In the genomic region with DNA sequence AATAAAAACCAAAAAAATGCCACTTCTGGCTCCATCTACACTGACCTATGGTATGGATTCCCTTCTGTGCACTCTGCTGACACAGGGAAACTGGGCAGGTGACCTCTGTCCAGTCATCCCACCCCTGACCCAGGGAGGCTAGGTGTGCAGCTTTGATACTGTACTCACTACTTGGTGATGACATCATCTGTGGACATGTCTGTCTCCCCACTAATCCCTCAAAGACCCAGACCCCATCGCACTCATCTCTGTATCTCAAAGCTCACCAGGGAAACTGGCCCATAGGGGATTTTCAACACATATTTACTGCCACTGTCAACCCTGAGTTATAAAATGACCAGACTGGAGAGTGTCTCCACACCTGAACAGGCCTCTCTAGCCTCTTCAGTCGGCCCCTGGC, we compare ENCODE assay signal across 16 cellular contexts. TPM values are rescaled to one million over a fixed set of nuclear protein-coding genes. Genes with fewer than 3 reads are reported as not detected.
DNase-seq lines count a peak whose midpoint lies in the region; ATAC-seq, FAIRE-seq and TF ChIP-seq lines count a peak whose summit lies in the region.
"Had no signal": no experiment of that assay in that cellular context is flagged by ENCODE, and none has a peak within 500 bp of the region (broad histone marks: within the 10 kb centered on the region; RNA-seq: fewer than 3 reads in every experiment).

No MANE protein-coding gene starts in this region.

- H3K36me3 Mint-ChIP-seq in activated naive CD8-positive, alpha-beta T cell treated with anti-CD3 and anti-CD28 coated beads, Interleukin-2, amount 50 U/mL, for 24 hours (ENCODE audit: low read depth): no peaks in the 10 kb centered on the region
- no peaks in the 10 kb centered on the region for H3K36me3 Mint-ChIP-seq in activated naive CD8-positive, alpha-beta T cell treated with anti-CD3 and anti-CD28 coated beads for 36 hours
- peaks cover 3% of the 10 kb centered on the region for H3K36me3 Mint-ChIP-seq in astrocyte (ENCODE audit: low read depth, unreplicated experiment)
- no peaks in the 10 kb centered on the region for H3K36me3 Mint-ChIP-seq in activated CD4-positive, alpha-beta T cell treated with anti-CD3 and anti-CD28 coated beads, Interleukin-2, amount 10 ng/mL, durations not matched to agents 7 days and 5 days (ENCODE audit: low read depth)
- H3K36me3 Mint-ChIP-seq: activated CD4-positive, alpha-beta memory T cell treated with anti-CD3 and anti-CD28 coated beads for 36 hours had no signal

- POLR2A ChIA-PET in activated CD4-positive, alpha-beta T cell treated with anti-CD3 and anti-CD28 coated beads, Interleukin-2, amount 10 ng/mL, durations not matched to agents 7 days and 5 days (lab: Charles Lee): no interaction called here

- no peaks in the 10 kb centered on the region for H3K27me3 Mint-ChIP-seq in activated naive CD8-positive, alpha-beta T cell treated with anti-CD3 and anti-CD28 coated beads, Interleukin-2, amount 50 U/mL, for 24 hours
- no peaks in the 10 kb centered on the region for H3K27me3 Mint-ChIP-seq in activated naive CD8-positive, alpha-beta T cell treated with anti-CD3 and anti-CD28 coated beads for 36 hours
- H3K27me3 Mint-ChIP-seq in astrocyte (ENCODE audit: low read depth, unreplicated experiment): no peaks in the 10 kb centered on the region
- no peaks in the 10 kb centered on the region for H3K27me3 Mint-ChIP-seq in activated CD4-positive, alpha-beta T cell treated with anti-CD3 and anti-CD28 coated beads, Interleukin-2, amount 10 ng/mL, durations not matched to agents 7 days and 5 days
- H3K27me3 Mint-ChIP-seq: activated CD4-positive, alpha-beta memory T cell treated with anti-CD3 and anti-CD28 coated beads for 36 hours had no signal

- H3K27me3 ChIP-seq in astrocyte (ENCODE audit: insufficient read depth, low read length) (no peaks in the 10 kb centered on the region), BE2C (no peaks in the 10 kb centered on the region)
- H3K27me3 ChIP-seq: upper lobe of left lung had no signal

- H3K4me1 Mint-ChIP-seq in activated naive CD8-positive, alpha-beta T cell treated with anti-CD3 and anti-CD28 coated beads, Interleukin-2, amount 50 U/mL, for 24 hours: peaks cover 24% of the 10 kb centered on the region
- peaks cover 31% of the 10 kb centered on the region for H3K4me1 Mint-ChIP-seq in activated naive CD8-positive, alpha-beta T cell treated with anti-CD3 and anti-CD28 coated beads for 36 hours
- peaks cover 12% of the 10 kb centered on the region for H3K4me1 Mint-ChIP-seq in astrocyte (ENCODE audit: low read depth, unreplicated experiment)
- peaks cover 14% of the 10 kb centered on the region for H3K4me1 Mint-ChIP-seq in activated CD4-positive, alpha-beta T cell treated with anti-CD3 and anti-CD28 coated beads, Interleukin-2, amount 10 ng/mL, durations not matched to agents 7 days and 5 days

- FAIRE-seq in astrocyte (lab: Jason Lieb, UNC): no peak

- no peak for DNase-seq in activated naive CD8-positive, alpha-beta T cell treated with anti-CD3 and anti-CD28 coated beads, Interleukin-2, amount 50 U/mL, for 24 hours
- no peak for DNase-seq in activated naive CD8-positive, alpha-beta T cell treated with anti-CD3 and anti-CD28 coated beads for 36 hours
- DNase-seq in astrocyte (ENCODE audit: low read depth): no peak
- DNase-seq in SHP77 (lab: John Stamatoyannopoulos, UW): no peak
- no peak for DNase-seq in iPS-NIHi7 (ENCODE audit: extremely low spot score)
- no peak for DNase-seq in BE2C
- DNase-seq in activated CD4-positive, alpha-beta T cell treated with anti-CD3 and anti-CD28 coated beads, Interleukin-2, amount 10 ng/mL, durations not matched to agents 7 days and 5 days: no peak
- DNase-seq: activated CD4-positive, alpha-beta memory T cell treated with anti-CD3 and anti-CD28 coated beads for 36 hours; EL; MV-4-11; NCI-H748 treated with DMSO at 0.1 percent for 48 hours; retina; SK-N-SH had no signal

- H3K9ac ChIP-seq in astrocyte (ENCODE audit: low read length): no peak overlapping the region
- H3K9ac ChIP-seq: SK-N-SH had no signal

- H3K9me3 ChIP-seq in astrocyte (ENCODE audit: insufficient read depth, low read depth, low read length) (no peaks in the 10 kb centered on the region), BE2C (no peaks in the 10 kb centered on the region)
- H3K9me3 ChIP-seq: SK-N-SH, upper lobe of left lung had no signal

- TF ChIP-seq CTCF in astrocyte (IDR thresholded peaks at IDR 0.05; ENCODE audit: insufficient read depth, low read depth, low read length) (no peak), BE2C (IDR thresholded peaks at IDR 0.05; ENCODE audit: low read depth, low read length) (no peak)

- ATAC-seq in activated naive CD8-positive, alpha-beta T cell treated with anti-CD3 and anti-CD28 coated beads, Interleukin-2, amount 50 U/mL, for 24 hours: peak; percentile 33
- ATAC-seq in HG02798 (IDR thresholded peaks at IDR 0.05; ENCODE audit: poor library complexity, unreplicated experiment): peak; percentile 61

- H3K79me2 ChIP-seq in astrocyte (ENCODE audit: insufficient read depth, low read length): peaks cover 21% of the 10 kb centered on the region

- no peak overlapping the region for H3K27ac Mint-ChIP-seq in activated naive CD8-positive, alpha-beta T cell treated with anti-CD3 and anti-CD28 coated beads, Interleukin-2, amount 50 U/mL, for 24 hours
- no peak overlapping the region for H3K27ac Mint-ChIP-seq in activated naive CD8-positive, alpha-beta T cell treated with anti-CD3 and anti-CD28 coated beads for 36 hours
- peak overlapping the region; percentile 66 for H3K27ac Mint-ChIP-seq in astrocyte (ENCODE audit: unreplicated experiment)
- no peak overlapping the region for H3K27ac Mint-ChIP-seq in activated CD4-positive, alpha-beta T cell treated with anti-CD3 and anti-CD28 coated beads, Interleukin-2, amount 10 ng/mL, durations not matched to agents 7 days and 5 days
- H3K27ac Mint-ChIP-seq: activated CD4-positive, alpha-beta memory T cell treated with anti-CD3 and anti-CD28 coated beads for 36 hours had no signal

- no peak overlapping the region for H3K4me2 ChIP-seq in astrocyte (ENCODE audit: low read length)
- H3K4me2 ChIP-seq: SK-N-SH had no signal

- H2AFZ ChIP-seq in astrocyte (ENCODE audit: low read depth, low read length): no peak overlapping the region

- no peaks in the 10 kb centered on the region for H3K4me1 ChIP-seq in astrocyte (ENCODE audit: insufficient read depth, low read length)
- no peaks in the 10 kb centered on the region; the same call in 1 of the 2 replicates for H3K4me1 ChIP-seq in BE2C

- CTCF ChIA-PET in activated CD4-positive, alpha-beta T cell treated with anti-CD3 and anti-CD28 coated beads, Interleukin-2, amount 10 ng/mL, durations not matched to agents 7 days and 5 days (lab: Charles Lee): interaction anchor here (0.7 to 1.6 kb wide), 3 partner anchors 11 to 301 kb away, joined by 3 to 4 read pairs (median 3); no protein-coding TSS in a partner anchor

- no peaks in the 10 kb centered on the region for H3K36me3 ChIP-seq in astrocyte (ENCODE audit: insufficient read depth, low read length)
- no peaks in the 10 kb centered on the region for H3K36me3 ChIP-seq in BE2C
- H3K36me3 ChIP-seq: upper lobe of left lung had no signal

- H3K9me3 Mint-ChIP-seq in activated naive CD8-positive, alpha-beta T cell treated with anti-CD3 and anti-CD28 coated beads, Interleukin-2, amount 50 U/mL, for 24 hours: no peaks in the 10 kb centered on the region
- H3K9me3 Mint-ChIP-seq in activated naive CD8-positive, alpha-beta T cell treated with anti-CD3 and anti-CD28 coated beads for 36 hours: no peaks in the 10 kb centered on the region
- no peaks in the 10 kb centered on the region for H3K9me3 Mint-ChIP-seq in astrocyte (ENCODE audit: unreplicated experiment)
- H3K9me3 Mint-ChIP-seq in activated CD4-positive, alpha-beta T cell treated with anti-CD3 and anti-CD28 coated beads, Interleukin-2, amount 10 ng/mL, durations not matched to agents 7 days and 5 days: no peaks in the 10 kb centered on the region
- H3K9me3 Mint-ChIP-seq: activated CD4-positive, alpha-beta memory T cell treated with anti-CD3 and anti-CD28 coated beads for 36 hours had no signal

- H4K20me1 ChIP-seq in astrocyte (ENCODE audit: insufficient read depth, low read length): peaks cover 69% of the 10 kb centered on the region

- no peak overlapping the region for H3K27ac ChIP-seq in astrocyte (ENCODE audit: low read depth, low read length)
- H3K27ac ChIP-seq: HL-60, upper lobe of left lung had no signal

- H3K4me3 ChIP-seq in astrocyte (ENCODE audit: insufficient read depth, low read depth, low read length) (no peak overlapping the region), BE2C (ENCODE audit: low read depth, low read length) (no peak overlapping the region)
- H3K4me3 ChIP-seq: upper lobe of left lung had no signal

- no peak overlapping the region for H3K4me3 Mint-ChIP-seq in activated naive CD8-positive, alpha-beta T cell treated with anti-CD3 and anti-CD28 coated beads, Interleukin-2, amount 50 U/mL, for 24 hours
- no peak overlapping the region for H3K4me3 Mint-ChIP-seq in activated naive CD8-positive, alpha-beta T cell treated with anti-CD3 and anti-CD28 coated beads for 36 hours
- H3K4me3 Mint-ChIP-seq in astrocyte (ENCODE audit: unreplicated experiment): no peak overlapping the region
- H3K4me3 Mint-ChIP-seq in activated CD4-positive, alpha-beta T cell treated with anti-CD3 and anti-CD28 coated beads, Interleukin-2, amount 10 ng/mL, durations not matched to agents 7 days and 5 days: no peak overlapping the region
- H3K4me3 Mint-ChIP-seq: activated CD4-positive, alpha-beta memory T cell treated with anti-CD3 and anti-CD28 coated beads for 36 hours had no signal

RNA-seq across cellular contexts. Expression of gene SGMS1, which starts 10.6 kb away (rescaled TPM):
- 10 to 100 TPM in 1 of 2 experiments, 1 to 10 TPM in 1; 9.8 to 11.3 TPM for total RNA-seq in activated naive CD8-positive, alpha-beta T cell treated with anti-CD3 and anti-CD28 coated beads for 36 hours
- 22.3 and 25.6 TPM in 2 replicates for total RNA-seq in astrocyte
- polyA plus RNA-seq in BE2C (2012; ENCODE audit: insufficient read depth, insufficient read length, low read depth): 5.3 TPM
- total RNA-seq in activated CD4-positive, alpha-beta T cell treated with anti-CD3 and anti-CD28 coated beads, Interleukin-2, amount 10 ng/mL, durations not matched to agents 7 days and 5 days: 10 to 100 TPM; 17.1 to 19.3 TPM
